ENCODE assay signal across 11 cellular contexts in the genomic region with DNA sequence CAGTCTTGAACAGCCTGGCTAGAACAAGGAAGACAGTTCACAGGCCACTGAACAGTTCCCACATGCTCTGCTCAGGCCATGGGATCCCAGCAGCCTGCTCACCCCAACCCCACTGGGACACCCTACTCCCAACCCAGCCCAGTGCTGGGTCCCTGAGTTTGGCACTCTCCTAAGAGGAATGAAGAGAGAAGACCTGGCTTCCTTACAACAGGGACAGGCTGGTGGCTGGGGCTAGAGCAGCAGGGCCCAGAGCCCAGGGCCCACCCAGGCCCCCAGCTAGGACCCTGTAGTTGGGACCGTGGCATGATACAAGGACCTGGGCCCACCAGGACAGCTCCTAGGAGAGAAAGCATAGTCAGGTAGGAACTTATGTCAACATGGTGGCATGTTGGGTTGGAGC. TPM values are rescaled to one million over a fixed set of nuclear protein-coding genes. Genes with fewer than 3 reads are reported as not detected.
"Had no signal": no experiment of that assay in that cellular context is flagged by ENCODE, and none has a peak within 500 bp of the region (broad histone marks: within the 10 kb centered on the region; RNA-seq: fewer than 3 reads in every experiment).

No MANE protein-coding gene starts in this region.

- DNase-seq: activated CD4-positive, alpha-beta T cell treated with anti-CD3 and anti-CD28 coated beads, Interleukin-2, amount 50 U/mL, for 1 hour; activated naive CD4-positive, alpha-beta T cell treated with Interleukin-2 at 50 U/mL for 16 hours; adrenal gland; islet precursor cell; mesendoderm; nephron progenitor cell; occipital lobe; stomach; testis had no signal

- H3K4me1 Mint-ChIP-seq: nephron progenitor cell had no signal

- H3K4me3 Mint-ChIP-seq: nephron progenitor cell had no signal

- ATAC-seq: activated CD4-positive, CD25-positive, alpha-beta regulatory T cell treated with anti-CD3 and anti-CD28 coated beads, Interleukin-2, amount 50 U/mL, for 24 hours; right lobe of liver had no signal

- H3K9me3 Mint-ChIP-seq: nephron progenitor cell had no signal

RNA-seq across cellular contexts. Expression of gene TNNC1, which starts 52.3 kb away (rescaled TPM):
- total RNA-seq: occipital lobe had no signal
